Comparison of ENCODE assay signal across 30 cellular contexts in the genomic region with DNA sequence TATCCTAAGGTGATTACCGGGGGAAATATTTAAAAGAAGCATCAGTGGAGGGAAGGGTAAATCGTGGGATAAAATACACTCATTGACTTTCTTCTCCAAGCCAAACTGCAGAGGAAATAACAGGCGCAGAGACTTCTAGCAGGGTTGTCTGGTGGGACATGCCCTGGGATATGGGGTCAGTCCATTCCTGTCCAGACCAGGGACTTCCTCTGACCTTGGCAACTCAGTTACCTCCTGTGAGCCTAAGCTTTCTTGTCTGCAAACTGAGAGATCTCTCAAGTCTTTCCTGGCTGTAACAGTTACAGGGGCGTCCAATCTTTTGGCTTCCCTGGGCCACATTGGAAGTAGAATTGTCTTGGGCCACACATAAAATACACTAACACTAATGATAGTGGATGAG.
"Had no signal": no experiment of that assay in that cellular context is flagged by ENCODE, and none has a peak within 500 bp of the region (broad histone marks: within the 10 kb centered on the region; RNA-seq: fewer than 3 reads in every experiment).

No MANE protein-coding gene starts in this region.

- DNase-seq: hypothalamus; immature natural killer cell; kidney; left colon; left lung; midbrain; naive thymus-derived CD8-positive, alpha-beta T cell; nucleus accumbens; psoas muscle; stimulated activated CD4-positive, alpha-beta T cell treated with anti-CD3 and anti-CD28 coated beads, Interleukin-12 subunit alpha, Interleukin-12 subunit beta, amount 100 ng/mL, for 4 hours; stimulated activated CD4-positive, alpha-beta T cell treated with anti-CD3 and anti-CD28 coated beads, Interleukin-15, amount 100 ng/mL, for 24 hours; stimulated activated CD4-positive, alpha-beta T cell treated with anti-CD3 and anti-CD28 coated beads, Interleukin-2, amount 100 ng/mL, for 24 hours; stimulated activated CD4-positive, alpha-beta T cell treated with anti-CD3 and anti-CD28 coated beads, Interleukin-4, amount 100 ng/mL, for 1 hour; stimulated activated naive B cell treated with anti-CD40 and anti-IgM and Interleukin-4, amounts not matched to agents 10 μg/mL and 1 μg/mL and 100 μg/mL, for 72 hours; stimulated activated naive CD8-positive, alpha-beta T cell treated with anti-CD3 and anti-CD28 coated beads, Interleukin-15, Interleukin-2, amounts not matched to agents 100 U/mL and 50 U/mL, for 24 hours; stomach; testis; thyroid gland; transverse colon; upper lobe of left lung had no signal

- ATAC-seq: left colon; left lung; naive thymus-derived CD8-positive, alpha-beta T cell; psoas muscle; sciatic nerve; stimulated activated naive B cell treated with anti-CD40 and anti-IgM and Interleukin-4, amounts not matched to agents 10 μg/mL and 1 μg/mL and 100 μg/mL, for 72 hours; stimulated activated naive CD8-positive, alpha-beta T cell treated with anti-CD3 and anti-CD28 coated beads, Interleukin-15, Interleukin-2, amounts not matched to agents 100 U/mL and 50 U/mL, for 24 hours had no signal

- H3K4me1 Mint-ChIP-seq: immature natural killer cell; memory B cell; naive thymus-derived CD8-positive, alpha-beta T cell; nephron; neural crest cell; stimulated activated naive B cell treated with anti-CD40 and anti-IgM and Interleukin-4, amounts not matched to agents 10 μg/mL and 1 μg/mL and 100 μg/mL, for 72 hours had no signal

- FAIRE-seq: islet of Langerhans, kidney had no signal

- H3K36me3 ChIP-seq: left lung, right atrium auricular region, stomach, thyroid gland, transverse colon, upper lobe of left lung, vagina had no signal

- H3K27ac ChIP-seq: left lung, parathyroid adenoma, psoas muscle, right atrium auricular region, skin epidermis, stomach, testis, thyroid gland, transverse colon, upper lobe of left lung, vagina had no signal

- H3K27ac Mint-ChIP-seq: immature natural killer cell; memory B cell; naive thymus-derived CD8-positive, alpha-beta T cell; nephron; stimulated activated naive B cell treated with anti-CD40 and anti-IgM and Interleukin-4, amounts not matched to agents 10 μg/mL and 1 μg/mL and 100 μg/mL, for 72 hours had no signal

- H3K4me3 Mint-ChIP-seq: immature natural killer cell; memory B cell; naive thymus-derived CD8-positive, alpha-beta T cell; nephron; neural crest cell; stimulated activated naive B cell treated with anti-CD40 and anti-IgM and Interleukin-4, amounts not matched to agents 10 μg/mL and 1 μg/mL and 100 μg/mL, for 72 hours had no signal

- H3K9me3 ChIP-seq: psoas muscle, testis, thyroid gland, transverse colon, vagina had no signal

- H2AFZ ChIP-seq: parathyroid adenoma had no signal

- H3K27me3 Mint-ChIP-seq: memory B cell; naive thymus-derived CD8-positive, alpha-beta T cell; stimulated activated naive B cell treated with anti-CD40 and anti-IgM and Interleukin-4, amounts not matched to agents 10 μg/mL and 1 μg/mL and 100 μg/mL, for 72 hours had no signal

- H3K4me1 ChIP-seq: parathyroid adenoma, psoas muscle, testis, thyroid gland, upper lobe of left lung had no signal

- H3K27me3 ChIP-seq: left lung, right atrium auricular region, stomach, testis, thyroid gland, transverse colon, upper lobe of left lung, vagina had no signal

- H3K9ac ChIP-seq: parathyroid adenoma had no signal

- H3K4me3 ChIP-seq: left lung, lung, psoas muscle, right atrium auricular region, skin epidermis, stomach, testis, thyroid gland, transverse colon, upper lobe of left lung, vagina had no signal
